In the genomic region with DNA sequence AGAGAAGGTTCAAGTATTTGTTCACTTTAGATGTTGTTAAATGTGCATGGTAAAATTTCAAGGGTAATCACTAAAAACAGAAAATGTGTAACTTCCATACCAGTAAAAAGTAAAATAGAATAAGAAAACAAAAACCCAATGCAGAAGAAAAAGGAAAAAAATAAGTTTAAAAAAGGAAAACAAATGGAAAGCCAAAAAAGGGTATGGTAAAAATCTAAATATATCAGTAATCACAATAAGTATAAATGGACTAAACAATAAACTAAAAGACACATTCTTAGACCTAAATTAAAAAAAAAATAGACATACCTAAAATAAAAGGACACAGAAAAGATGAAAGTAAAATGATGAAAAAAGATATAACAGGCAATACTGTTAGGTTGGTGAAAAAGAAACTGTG, we compare ENCODE assay signal across 29 cellular contexts.
"Had no signal": no experiment of that assay in that cellular context is flagged by ENCODE, and none has a peak within 500 bp of the region (broad histone marks: within the 10 kb centered on the region; RNA-seq: fewer than 3 reads in every experiment).

No MANE protein-coding gene starts in this region.

- DNase-seq: activated CD4-positive, alpha-beta T cell treated with anti-CD3 and anti-CD28 coated beads, Interleukin-2, amount 50 U/mL, for 4 hours; activated CD8-positive, alpha-beta T cell treated with anti-CD3 and anti-CD28 coated beads for 36 hours; activated effector memory CD4-positive, alpha-beta T cell treated with anti-CD3 and anti-CD28 coated beads, Interleukin-2, amount 50 U/mL, for 16 hours; activated naive CD4-positive, alpha-beta T cell; activated naive CD4-positive, alpha-beta T cell treated with anti-CD3 and anti-CD28 coated beads, Interleukin-2, amount 50 U/mL, for 16 hours; activated naive CD8-positive, alpha-beta T cell treated with anti-CD3 and anti-CD28 coated beads for 36 hours; activated T-cell treated with anti-CD3 and anti-CD28 coated beads, Interleukin-2, amount 50 U/mL, for 1 hour; activated T-cell treated with anti-CD3 and anti-CD28 coated beads, Interleukin-2, amount 50 U/mL, for 72 hours; amniotic stem cell; aorta; brain microvascular endothelial cell; central memory CD4-positive, alpha-beta T cell; Karpas-422; NCI-H1048; NCI-H1436 treated with DMSO at 0.1 percent for 48 hours; NCI-H1694 treated with DMSO at 0.1 percent for 48 hours; NCI-H2029; NCI-H2171; NCI-H446; NCI-H524; NCI-H69; NCI-H82; Peyer's patch; RPMI8226; SHP77 treated with DMSO at 0.1 percent for 48 hours; SK-N-SH had no signal

- H3K27ac ChIP-seq: brain microvascular endothelial cell, Peyer's patch, SJSA1 had no signal

- H3K36me3 ChIP-seq: brain microvascular endothelial cell, Peyer's patch, SJSA1 had no signal

- H3K4me3 ChIP-seq: Peyer's patch, SJSA1 had no signal

- H3K27me3 ChIP-seq: brain microvascular endothelial cell, Peyer's patch, SJSA1 had no signal

- H3K4me2 ChIP-seq: SK-N-SH had no signal

- ATAC-seq: activated CD8-positive, alpha-beta T cell treated with anti-CD3 and anti-CD28 coated beads for 36 hours; activated T-cell treated with anti-CD3 and anti-CD28 coated beads, Interleukin-2, amount 50 U/mL, for 72 hours; activated T-helper 17 cell treated with anti-CD3 and anti-CD28 coated beads, Interleukin-2, amount 50 U/mL, for 72 hours had no signal

- FAIRE-seq: TTC549 had no signal

- H3K9ac ChIP-seq: SK-N-SH had no signal

- H3K9me3 ChIP-seq: SJSA1, SK-N-SH had no signal
